Comparison of ENCODE assay signal across 14 cellular contexts in the genomic region with DNA sequence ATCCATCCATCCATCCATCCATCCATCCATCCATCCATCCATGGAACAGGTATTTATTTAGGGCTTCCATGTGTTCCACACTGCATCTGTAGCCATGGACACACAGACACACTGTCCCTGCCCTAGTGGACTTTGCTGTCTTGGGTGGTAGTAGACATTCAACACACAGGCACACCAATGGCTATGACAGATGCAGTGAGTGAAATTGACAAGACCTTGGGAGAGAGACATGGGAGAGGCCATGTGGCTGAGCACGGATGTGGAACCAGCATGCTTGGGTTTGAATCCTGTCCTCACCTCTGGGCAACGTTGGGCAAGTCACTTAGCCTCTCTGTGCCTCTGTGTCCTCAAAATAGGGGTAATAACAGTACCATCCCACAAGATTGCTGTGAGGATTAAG. TPM values are rescaled to one million over a fixed set of nuclear protein-coding genes. Genes with fewer than 3 reads are reported as not detected.
DNase-seq lines count a peak whose midpoint lies in the region; ATAC-seq and TF ChIP-seq lines count a peak whose summit lies in the region.
"Had no signal": no experiment of that assay in that cellular context is flagged by ENCODE, and none has a peak within 500 bp of the region (broad histone marks: within the 10 kb centered on the region; RNA-seq: fewer than 3 reads in every experiment).

No MANE protein-coding gene starts in this region.

- TF ChIP-seq EP300 in suprapubic skin (IDR thresholded peaks at IDR 0.05), result no peak

- H3K9me3 ChIP-seq in IMR-90 (ENCODE audit: control insufficient read depth, insufficient read depth, low read length), result no peaks in the 10 kb centered on the region
- no peaks in the 10 kb centered on the region for H3K9me3 ChIP-seq in mucosa of rectum (ENCODE audit: control insufficient read depth in 2 of 2, low read length in 2 of 2)
- no peaks in the 10 kb centered on the region for H3K9me3 ChIP-seq in suprapubic skin
- no peaks in the 10 kb centered on the region for H3K9me3 ChIP-seq in PC-9 (ENCODE audit: insufficient read depth, low read depth)
- no peaks in the 10 kb centered on the region for H3K9me3 ChIP-seq in effector memory CD4-positive, alpha-beta T cell (ENCODE audit: control insufficient read depth, low read length)

- peak overlapping the region; percentile 35 for H4K91ac ChIP-seq in IMR-90 (ENCODE audit: insufficient read depth, low read depth, low read length)

- no TSS peak for BruUV-seq in IMR-90 (replicated peaks; lab: Mats Ljungman, UMichigan)
- no TSS peak for BruUV-seq in PC-9 (replicated peaks; lab: Mats Ljungman, UMichigan)

- H4K8ac ChIP-seq in IMR-90 (ENCODE audit: low read depth in 2 of 2, low read length in 2 of 2), result peak overlapping the region; percentile 22 to 46; a peak in 2 of 4 replicates

- H3K4me3 ChIP-seq in IMR-90 (ENCODE audit: insufficient read depth, low read depth, low read length), result no peak overlapping the region
- H3K4me3 ChIP-seq in mucosa of rectum (ENCODE audit: low read length in 2 of 2), result no peak overlapping the region
- H3K4me3 ChIP-seq in suprapubic skin, result no peak overlapping the region
- H3K4me3 ChIP-seq in PC-9, result no peak overlapping the region
- no peak overlapping the region for H3K4me3 ChIP-seq in effector memory CD4-positive, alpha-beta T cell (ENCODE audit: insufficient read depth, low read depth, low read length, poor library complexity, severe bottlenecking)
- H3K4me3 ChIP-seq: SK-N-MC had no signal

- CTCF ChIA-PET in IMR-90 (lab: Yijun Ruan, JAX), result no interaction called here
- CTCF ChIA-PET in PC-9 (lab: Charles Lee), result no interaction called here

- intact Hi-C loops in IMR-90 (cut with micrococcal nuclease), result no loop called here
- intact Hi-C loops in PC-9 (cut with micrococcal nuclease; ENCODE audit: unreplicated experiment), result loop anchor here (5.0 kb wide), 1 partner anchor 567 kb away; no protein-coding TSS in a partner anchor

- H3K27me3 ChIP-seq in IMR-90 (ENCODE audit: control insufficient read depth, insufficient read depth, low read length) (no peaks in the 10 kb centered on the region), mucosa of rectum (ENCODE audit: control insufficient read depth in 2 of 2, insufficient read depth in 2 of 2, low read length in 2 of 2) (no peaks in the 10 kb centered on the region), suprapubic skin (no peaks in the 10 kb centered on the region), PC-9 (ENCODE audit: insufficient read depth, low read depth) (no peaks in the 10 kb centered on the region)
- no peaks in the 10 kb centered on the region for H3K27me3 ChIP-seq in effector memory CD4-positive, alpha-beta T cell (replicated peaks; ENCODE audit: control insufficient read depth, insufficient read depth, low read length, poor library complexity, severe bottlenecking)
- H3K27me3 ChIP-seq: brain microvascular endothelial cell had no signal

- TF ChIP-seq CTCF in IMR-90 (conservative IDR thresholded peaks at IDR 0.05; ENCODE audit: low read depth, low read length) (no peak), chondrocyte (IDR thresholded peaks at IDR 0.05) (no peak), suprapubic skin (IDR thresholded peaks at IDR 0.05) (no peak), PC-9 (conservative IDR thresholded peaks at IDR 0.05) (no peak)

- H2AFZ ChIP-seq in IMR-90 (replicated peaks; ENCODE audit: low read length, poor library complexity), result no peak overlapping the region
- no peak overlapping the region for H2AFZ ChIP-seq in PC-9

- no peaks in the 10 kb centered on the region for H3K9me2 ChIP-seq in PC-9 (ENCODE audit: insufficient read depth)

- peak overlapping the region; percentile 89 for H3K4ac ChIP-seq in IMR-90 (ENCODE audit: low read depth, low read length)

- H3K9me1 ChIP-seq in IMR-90 (ENCODE audit: insufficient read depth, low read length), result peaks cover 41% of the 10 kb centered on the region

- WGBS in IMR-90 (ENCODE audit: extremely low coverage in 2 of 2, insufficient read length in 1 of 2), 2 experiments, result no CpG with 5 or more reads among the region's 2 CpGs
- 71% methylated on average over 2 of the region's 2 CpGs for WGBS in suprapubic skin

- H3K9me3 Mint-ChIP-seq in chondrocyte (ENCODE audit: low read depth), result peaks cover 3% of the 10 kb centered on the region
- H3K9me3 Mint-ChIP-seq: naive thymus-derived CD4-positive, alpha-beta T cell had no signal

- H3K56ac ChIP-seq in IMR-90 (ENCODE audit: extremely low read depth, insufficient read depth, low read length), result no peak overlapping the region

- dilution Hi-C loops in IMR-90 (cut with HindIII; ENCODE audit: low sequenced_read_pairs, unreplicated experiment), result no loop called here

- no peak for TF ChIP-seq RAD21 in IMR-90 (IDR thresholded peaks at IDR 0.05; ENCODE audit: low read length)

- H3K27me3 Mint-ChIP-seq in chondrocyte (ENCODE audit: low read depth), result no peaks in the 10 kb centered on the region
- H3K27me3 Mint-ChIP-seq: naive thymus-derived CD4-positive, alpha-beta T cell had no signal

- H2BK20ac ChIP-seq in IMR-90 (ENCODE audit: low read depth, low read length), result peak overlapping the region; percentile 72

- H3K4me2 ChIP-seq in IMR-90 (ENCODE audit: low read depth, low read length) (no peak overlapping the region), PC-9 (no peak overlapping the region)

- H3K27ac ChIP-seq in IMR-90 (ENCODE audit: insufficient read depth, low read length) (no peak overlapping the region), mucosa of rectum (ENCODE audit: low read depth in 2 of 2, low read length in 2 of 2) (peak overlapping the region; percentile 69 to 79), suprapubic skin (peak overlapping the region; percentile 88), PC-9 (no peak overlapping the region)
- H3K27ac ChIP-seq in effector memory CD4-positive, alpha-beta T cell (ENCODE audit: insufficient read depth, low read length, poor library complexity, severe bottlenecking), result no peak overlapping the region
- H3K27ac ChIP-seq: brain microvascular endothelial cell, SK-N-MC had no signal

- peak overlapping the region; percentile 10; the same call in 1 of the 2 replicates for H3K23ac ChIP-seq in IMR-90 (ENCODE audit: low read depth, low read length)

- H2BK5ac ChIP-seq in IMR-90 (ENCODE audit: low read depth, low read length, poor library complexity, severe bottlenecking), result peak overlapping the region; percentile 46

- H2BK15ac ChIP-seq in IMR-90 (ENCODE audit: low read depth, low read length), result peak overlapping the region; percentile 98; the same call in 2 of the 3 replicates

- peak overlapping the region; percentile 54 for H3K27ac Mint-ChIP-seq in chondrocyte (ENCODE audit: unreplicated experiment)
- H3K27ac Mint-ChIP-seq: endodermal cell; naive thymus-derived CD4-positive, alpha-beta T cell had no signal

- H3K4me1 Mint-ChIP-seq in chondrocyte (ENCODE audit: low read depth), result peaks cover 54% of the 10 kb centered on the region
- H3K4me1 Mint-ChIP-seq: endodermal cell had no signal

- no peak overlapping the region for H3K9ac ChIP-seq in IMR-90 (ENCODE audit: low read depth, low read length)
- H3K9ac ChIP-seq in mucosa of rectum (ENCODE audit: low read depth in 1 of 2, low read length in 2 of 2), result no peak overlapping the region

- H2AK9ac ChIP-seq in IMR-90 (replicated peaks; ENCODE audit: low read depth, low read length, poor library complexity), result peak overlapping the region; percentile 55

- H3F3A ChIP-seq in PC-9 (ENCODE audit: insufficient read depth, low read depth), result peaks cover 11% of the 10 kb centered on the region; the same call in 1 of the 2 replicates

- TF ChIP-seq POLR2A in IMR-90 (IDR thresholded peaks at IDR 0.05; ENCODE audit: low read depth, low read length) (no peak), suprapubic skin (IDR thresholded peaks at IDR 0.05) (no peak)

- ATAC-seq in IMR-90 (ENCODE audit: low read depth) (no peak), GM21786 (IDR thresholded peaks at IDR 0.05; ENCODE audit: unreplicated experiment) (no peak)
- ATAC-seq: naive thymus-derived CD4-positive, alpha-beta T cell had no signal

- peak overlapping the region; percentile 10; the same call in 1 of the 2 replicates for H4K5ac ChIP-seq in IMR-90 (ENCODE audit: low read depth, low read length)

- peaks cover 19 to 58% of the 10 kb centered on the region in 2 experiments for H3K79me1 ChIP-seq in IMR-90 (ENCODE audit: low read depth in 1 of 2, low read length in 2 of 2)

- peak overlapping the region; percentile 92 for H2AK5ac ChIP-seq in IMR-90 (ENCODE audit: low read depth, low read length)

- H4K20me1 ChIP-seq in IMR-90 (ENCODE audit: insufficient read depth, low read length) (no peaks in the 10 kb centered on the region; the same call in 1 of the 2 replicates), PC-9 (ENCODE audit: insufficient read depth) (no peaks in the 10 kb centered on the region)

- peaks cover 60% of the 10 kb centered on the region for H3K36me3 Mint-ChIP-seq in chondrocyte (ENCODE audit: low read depth)

- peak overlapping the region; percentile 52 for H3K14ac ChIP-seq in IMR-90 (replicated peaks; ENCODE audit: low read depth, low read length)

- H3K4me1 ChIP-seq in IMR-90 (ENCODE audit: control insufficient read depth, insufficient read depth, low read length) (peaks cover 15% of the 10 kb centered on the region), mucosa of rectum (ENCODE audit: control insufficient read depth in 2 of 2, insufficient read depth in 2 of 2, low read length in 2 of 2) (peaks cover 5 to 7% of the 10 kb centered on the region in 2 donors), suprapubic skin (peaks cover 73% of the 10 kb centered on the region), PC-9 (replicated peaks; ENCODE audit: insufficient read depth) (peaks cover 15% of the 10 kb centered on the region)
- H3K4me1 ChIP-seq in effector memory CD4-positive, alpha-beta T cell (ENCODE audit: control insufficient read depth, insufficient read depth, low read length, poor library complexity, severe bottlenecking), result peaks cover 8% of the 10 kb centered on the region

- no peak overlapping the region for H3K4me3 Mint-ChIP-seq in chondrocyte (ENCODE audit: unreplicated experiment)
- H3K4me3 Mint-ChIP-seq: endodermal cell; naive thymus-derived CD4-positive, alpha-beta T cell had no signal

- in situ Hi-C loops in IMR-90 (cut with MboI; ENCODE audit: low sequenced_read_pairs), result loop anchor here (5.0 kb wide), 1 partner anchor 73 kb away; no protein-coding TSS in a partner anchor

- DNase-seq in IMR-90 (no peak), chondrocyte (ENCODE audit: low spot score) (no peak), suprapubic skin (ENCODE audit: low spot score in 2 of 2) (no peak), PC-9 (no peak), NAMALWA (ENCODE audit: low spot score) (no peak)
- no peak for DNase-seq in effector memory CD4-positive, alpha-beta T cell
- DNase-seq: activated gamma-delta T cell treated with Interleukin-2 at 50 U/mL for 16 hours; brain microvascular endothelial cell; endodermal cell; naive thymus-derived CD4-positive, alpha-beta T cell; stimulated activated naive CD4-positive, alpha-beta T cell treated with Interleukin-2 at 50 U/mL for 16 hours had no signal

- peak overlapping the region; percentile 13; the same call in 1 of the 2 replicates for H2BK120ac ChIP-seq in IMR-90 (ENCODE audit: low read depth, low read length)

- H3K36me3 ChIP-seq in IMR-90 (ENCODE audit: control insufficient read depth, insufficient read depth, low read length), result peaks cover 74% of the 10 kb centered on the region
- peaks cover 80 to 81% of the 10 kb centered on the region in 2 donors for H3K36me3 ChIP-seq in mucosa of rectum (ENCODE audit: control insufficient read depth in 2 of 2, insufficient read depth in 2 of 2, low read length in 2 of 2)
- peaks cover 77% of the 10 kb centered on the region for H3K36me3 ChIP-seq in suprapubic skin
- no peaks in the 10 kb centered on the region for H3K36me3 ChIP-seq in PC-9 (ENCODE audit: low read depth)
- H3K36me3 ChIP-seq in effector memory CD4-positive, alpha-beta T cell (ENCODE audit: control insufficient read depth, insufficient read depth, low read length), result no peaks in the 10 kb centered on the region

- peak overlapping the region; percentile 20; the same call in 1 of the 2 replicates for H3K18ac ChIP-seq in IMR-90 (ENCODE audit: low read depth, low read length)

- POLR2A ChIA-PET in IMR-90 (lab: Charles Lee; ENCODE audit: unreplicated experiment), result no interaction called here
- POLR2A ChIA-PET in PC-9 (lab: Charles Lee; ENCODE audit: unreplicated experiment), result no interaction called here

- H3K79me2 ChIP-seq in PC-9 (ENCODE audit: low read depth), result no peaks in the 10 kb centered on the region

RNA-seq across cellular contexts. Expression of a gene that starts 45.3 kb away (rescaled TPM):
- 84.8 and 103 TPM in 2 replicates for total RNA-seq in IMR-90 (2012; rRNA removed)
- 67.6 and 78.4 TPM in 2 replicates for polyA plus RNA-seq in IMR-90 (2012; rRNA removed)
- 45.3 TPM in 2 replicates for polyA plus RNA-seq in IMR-90 (2012; cell fraction: cytosol; rRNA removed)
- polyA plus RNA-seq in IMR-90 (2012; cell fraction: nucleus; rRNA removed; ENCODE audit: low replicate concordance), result 9.8 and 44.1 TPM in 2 replicates
- 46.5 to 83.6 TPM (median 82.2 TPM) in 3 replicates for total RNA-seq in chondrocyte
- total RNA-seq in suprapubic skin, result 100 to 1,000 TPM; 166 to 238 (median 185) TPM
- total RNA-seq in PC-9 (2021), result 7.1 and 7.6 TPM in 2 replicates

RNA-seq across cellular contexts. Expression of a gene that starts 56.8 kb away (rescaled TPM):
- total RNA-seq in IMR-90 (2012; rRNA removed) (461 and 547 TPM in 2 replicates), chondrocyte (260 to 291 TPM (median 290 TPM) in 3 replicates), suprapubic skin (100 to 1,000 TPM; 681 to 944 (median 771) TPM), PC-9 (2021) (135 and 207 TPM in 2 replicates)
- polyA plus RNA-seq in IMR-90 (2012; rRNA removed), result 482 and 495 TPM in 2 replicates
- polyA plus RNA-seq in IMR-90 (2012; cell fraction: cytosol; rRNA removed), result 396 and 740 TPM in 2 replicates
- 382 and 609 TPM in 2 replicates for polyA plus RNA-seq in IMR-90 (2012; cell fraction: nucleus; rRNA removed; ENCODE audit: low replicate concordance)

Comparison
In these comparisons a context has a peak if more than half of its experiments do, and no peak if none do; other contexts are left out.
1. H3K27ac ChIP-seq: peak in mucosa of rectum (2 of 2) and suprapubic skin (single experiment); none in IMR-90 (single experiment), PC-9 (single experiment) and effector memory CD4-positive, alpha-beta T cell (single experiment).